ENCODE assay signal across 17 cellular contexts in the genomic region with DNA sequence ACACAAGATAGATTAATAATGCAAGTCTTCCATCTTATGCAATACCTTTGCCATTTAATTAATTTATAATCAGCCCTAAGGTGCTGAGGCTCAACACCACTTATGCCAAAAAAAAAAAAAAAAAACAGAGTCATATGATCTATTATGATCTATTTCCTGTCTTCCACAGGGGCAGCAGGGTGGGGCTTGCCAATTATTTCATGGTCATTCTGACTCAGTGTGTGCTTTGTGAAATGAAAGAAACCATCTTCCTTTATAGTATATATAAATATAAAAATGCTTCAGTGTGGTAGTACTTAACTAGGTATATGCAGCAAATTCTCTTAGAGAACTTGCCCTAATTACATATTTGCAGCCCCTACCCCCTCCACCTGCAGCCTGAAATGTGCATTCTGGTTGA. TPM values are rescaled to one million over a fixed set of nuclear protein-coding genes. Genes with fewer than 3 reads are reported as not detected.
"Had no signal": no experiment of that assay in that cellular context is flagged by ENCODE, and none has a peak within 500 bp of the region (broad histone marks: within the 10 kb centered on the region; RNA-seq: fewer than 3 reads in every experiment).

No MANE protein-coding gene starts in this region.

- H3K36me3 ChIP-seq: left lung, spleen, WERI-Rb-1 had no signal

- H3K4me1 Mint-ChIP-seq: activated CD4-positive, alpha-beta T cell treated with anti-CD3 and anti-CD28 coated beads for 36 hours; stimulated activated naive B cell treated with anti-CD40 and anti-IgM and Interleukin-4, amounts not matched to agents 10 μg/mL and 1 μg/mL and 100 μg/mL, for 72 hours had no signal

- H3K9me3 ChIP-seq: left lung had no signal

- H3K27ac Mint-ChIP-seq: activated CD4-positive, alpha-beta T cell treated with anti-CD3 and anti-CD28 coated beads for 36 hours; activated naive CD4-positive, alpha-beta T cell treated with anti-CD3 and anti-CD28 coated beads, Interleukin-2, amount 50 U/mL, for 72 hours; stimulated activated naive B cell treated with anti-CD40 and anti-IgM and Interleukin-4, amounts not matched to agents 10 μg/mL and 1 μg/mL and 100 μg/mL, for 72 hours had no signal

- H3K36me3 Mint-ChIP-seq: activated naive CD4-positive, alpha-beta T cell treated with anti-CD3 and anti-CD28 coated beads, Interleukin-2, amount 50 U/mL, for 72 hours; stimulated activated naive B cell treated with anti-CD40 and anti-IgM and Interleukin-4, amounts not matched to agents 10 μg/mL and 1 μg/mL and 100 μg/mL, for 72 hours had no signal

- ATAC-seq: activated CD4-positive, alpha-beta T cell treated with anti-CD3 and anti-CD28 coated beads for 36 hours; activated naive CD4-positive, alpha-beta T cell treated with anti-CD3 and anti-CD28 coated beads, Interleukin-2, amount 50 U/mL, for 72 hours; left lung; sciatic nerve; stimulated activated naive B cell treated with anti-CD40 and anti-IgM and Interleukin-4, amounts not matched to agents 10 μg/mL and 1 μg/mL and 100 μg/mL, for 72 hours had no signal

- DNase-seq: activated CD4-positive, alpha-beta T cell treated with anti-CD3 and anti-CD28 coated beads for 36 hours; activated CD4-positive, alpha-beta T cell treated with anti-CD3 and anti-CD28 coated beads, Interleukin-2, amount 50 U/mL, for 48 hours; activated gamma-delta T cell treated with Interleukin-2 at 50 U/mL for 16 hours; dermis blood vessel endothelial cell; effector memory CD4-positive, alpha-beta T cell; foreskin melanocyte; hypothalamus; kidney; left lung; midbrain; spleen; stimulated activated naive B cell treated with anti-CD40 and anti-IgM and Interleukin-4, amounts not matched to agents 10 μg/mL and 1 μg/mL and 100 μg/mL, for 72 hours; WERI-Rb-1 had no signal

- H3K27ac ChIP-seq: left lung, spleen, WERI-Rb-1 had no signal

- H3K4me1 ChIP-seq: left lung, spleen had no signal

- H3K4me3 Mint-ChIP-seq: activated CD4-positive, alpha-beta T cell treated with anti-CD3 and anti-CD28 coated beads for 36 hours; nephron; stimulated activated naive B cell treated with anti-CD40 and anti-IgM and Interleukin-4, amounts not matched to agents 10 μg/mL and 1 μg/mL and 100 μg/mL, for 72 hours had no signal

- H3K27me3 ChIP-seq: left lung, spleen had no signal

- H3K4me3 ChIP-seq: left lung, spleen had no signal

- FAIRE-seq: kidney had no signal

RNA-seq across cellular contexts. Expression of a gene that starts 7.2 kb away (rescaled TPM):
- total RNA-seq: activated CD4-positive, alpha-beta T cell treated with anti-CD3 and anti-CD28 coated beads for 36 hours; activated naive CD4-positive, alpha-beta T cell treated with anti-CD3 and anti-CD28 coated beads, Interleukin-2, amount 50 U/mL, for 72 hours; T-helper 2 cell treated with Interferon-gamma antibody and Interleukin-4, amounts not matched to agents 100 ng/mL and 5 ng/mL, for 36 hours had no signal
